Comparison of ENCODE assay signal across 1 cellular context in the genomic region with DNA sequence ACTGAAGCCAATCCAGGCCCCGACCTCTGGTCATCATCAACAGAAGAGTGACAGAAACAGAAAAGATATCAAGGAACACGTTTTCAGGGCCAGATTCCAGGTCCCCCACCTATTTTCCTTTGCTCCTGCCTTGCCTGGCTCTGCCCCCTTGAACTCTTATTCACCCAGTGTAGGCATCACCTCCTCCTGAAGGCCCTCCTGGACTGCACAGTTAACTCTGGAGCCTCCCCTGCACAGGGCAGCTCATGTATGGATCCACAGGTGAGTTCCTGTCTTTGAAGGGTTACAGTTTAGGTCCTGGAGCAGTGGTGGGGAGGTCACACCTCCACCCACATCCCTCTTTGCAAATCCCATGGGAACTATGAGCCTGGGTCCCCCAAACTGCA.
TF ChIP-seq lines count a peak whose summit lies in the region.

No MANE protein-coding gene starts in this region.

TF ChIP-seq in SK-N-SH, 30 proteins besides CTCF, POLR2A, EP300 and RAD21 (continued from another document):
- TF ChIP-seq, protein P1, sequence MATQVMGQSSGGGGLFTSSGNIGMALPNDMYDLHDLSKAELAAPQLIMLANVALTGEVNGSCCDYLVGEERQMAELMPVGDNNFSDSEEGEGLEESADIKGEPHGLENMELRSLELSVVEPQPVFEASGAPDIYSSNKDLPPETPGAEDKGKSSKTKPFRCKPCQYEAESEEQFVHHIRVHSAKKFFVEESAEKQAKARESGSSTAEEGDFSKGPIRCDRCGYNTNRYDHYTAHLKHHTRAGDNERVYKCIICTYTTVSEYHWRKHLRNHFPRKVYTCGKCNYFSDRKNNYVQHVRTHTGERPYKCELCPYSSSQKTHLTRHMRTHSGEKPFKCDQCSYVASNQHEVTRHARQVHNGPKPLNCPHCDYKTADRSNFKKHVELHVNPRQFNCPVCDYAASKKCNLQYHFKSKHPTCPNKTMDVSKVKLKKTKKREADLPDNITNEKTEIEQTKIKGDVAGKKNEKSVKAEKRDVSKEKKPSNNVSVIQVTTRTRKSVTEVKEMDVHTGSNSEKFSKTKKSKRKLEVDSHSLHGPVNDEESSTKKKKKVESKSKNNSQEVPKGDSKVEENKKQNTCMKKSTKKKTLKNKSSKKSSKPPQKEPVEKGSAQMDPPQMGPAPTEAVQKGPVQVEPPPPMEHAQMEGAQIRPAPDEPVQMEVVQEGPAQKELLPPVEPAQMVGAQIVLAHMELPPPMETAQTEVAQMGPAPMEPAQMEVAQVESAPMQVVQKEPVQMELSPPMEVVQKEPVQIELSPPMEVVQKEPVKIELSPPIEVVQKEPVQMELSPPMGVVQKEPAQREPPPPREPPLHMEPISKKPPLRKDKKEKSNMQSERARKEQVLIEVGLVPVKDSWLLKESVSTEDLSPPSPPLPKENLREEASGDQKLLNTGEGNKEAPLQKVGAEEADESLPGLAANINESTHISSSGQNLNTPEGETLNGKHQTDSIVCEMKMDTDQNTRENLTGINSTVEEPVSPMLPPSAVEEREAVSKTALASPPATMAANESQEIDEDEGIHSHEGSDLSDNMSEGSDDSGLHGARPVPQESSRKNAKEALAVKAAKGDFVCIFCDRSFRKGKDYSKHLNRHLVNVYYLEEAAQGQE (IDR thresholded peaks at IDR 0.05; ENCODE audit: low read depth, low read length): no peak
- no peak for TF ChIP-seq CHD2 (IDR thresholded peaks at IDR 0.05; ENCODE audit: low read length, partially characterized antibody)
- TF ChIP-seq, protein P2, sequence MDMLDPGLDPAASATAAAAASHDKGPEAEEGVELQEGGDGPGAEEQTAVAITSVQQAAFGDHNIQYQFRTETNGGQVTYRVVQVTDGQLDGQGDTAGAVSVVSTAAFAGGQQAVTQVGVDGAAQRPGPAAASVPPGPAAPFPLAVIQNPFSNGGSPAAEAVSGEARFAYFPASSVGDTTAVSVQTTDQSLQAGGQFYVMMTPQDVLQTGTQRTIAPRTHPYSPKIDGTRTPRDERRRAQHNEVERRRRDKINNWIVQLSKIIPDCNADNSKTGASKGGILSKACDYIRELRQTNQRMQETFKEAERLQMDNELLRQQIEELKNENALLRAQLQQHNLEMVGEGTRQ (IDR thresholded peaks at IDR 0.05; ENCODE audit: borderline replicate concordance, low read depth, low read length): no peak
TF ChIP-seq in SK-N-SH: peak in this region for 0.
